ENCODE assay signal across 1 cellular context in genomic region chr2:99490088-99491065, GRCh38.
TF ChIP-seq lines count a peak whose summit lies in the region.

No MANE protein-coding gene starts in this region.

TF ChIP-seq in HepG2, 621 proteins besides CTCF, POLR2A, EP300 and RAD21 (continued from another document and continues in another):
- no peak for TF ChIP-seq GRHL1 (CRISPR knock-in tag; conservative IDR thresholded peaks at IDR 0.05)
- 0 out of 2 replicates have a peak, but pooled peaks have one; percentile 66 for TF ChIP-seq ZNF780A (CRISPR knock-in tag; IDR thresholded peaks at IDR 0.05)
- TF ChIP-seq ZNF609 (CRISPR knock-in tag; IDR thresholded peaks at IDR 0.05; ENCODE audit: borderline replicate concordance): peak; percentile 56; the same call in 1 of the 2 replicates
- TF ChIP-seq SMYD3 (CRISPR knock-in tag; IDR thresholded peaks at IDR 0.05): peak; percentile 18; the same call in 1 of the 2 replicates
- no peak for TF ChIP-seq ZNF569 (CRISPR knock-in tag; IDR thresholded peaks at IDR 0.05; ENCODE audit: borderline replicate concordance)
- peak; percentile 70 for TF ChIP-seq PITX1 (CRISPR knock-in tag; IDR thresholded peaks at IDR 0.05)
- no peak for TF ChIP-seq ZNF646 (CRISPR knock-in tag; IDR thresholded peaks at IDR 0.05)
- TF ChIP-seq FOXO1 (CRISPR knock-in tag; IDR thresholded peaks at IDR 0.05): peak; percentile 58; the same call in 1 of the 2 replicates
- peak; percentile 98 for TF ChIP-seq MYPOP (CRISPR knock-in tag; IDR thresholded peaks at IDR 0.05)
- TF ChIP-seq ZNF619 (CRISPR knock-in tag; IDR thresholded peaks at IDR 0.05): peak; percentile 72; the same call in 1 of the 2 replicates
- peak; percentile 90; the same call in 1 of the 2 replicates for TF ChIP-seq SAFB2 (CRISPR knock-in tag; IDR thresholded peaks at IDR 0.05; ENCODE audit: borderline replicate concordance, low read depth)
- TF ChIP-seq ZNF382 (CRISPR knock-in tag; IDR thresholded peaks at IDR 0.05; ENCODE audit: borderline replicate concordance): no peak
- TF ChIP-seq HNRNPUL1 (IDR thresholded peaks at IDR 0.05; ENCODE audit: low read depth, low read length): no peak
- TF ChIP-seq PREB (CRISPR knock-in tag; IDR thresholded peaks at IDR 0.05): no peak
- peak; percentile 58 for TF ChIP-seq NR2C2 (CRISPR knock-in tag; IDR thresholded peaks at IDR 0.05; ENCODE audit: borderline replicate concordance)
- 0 out of 2 replicates have a peak, but pooled peaks have one; percentile 57 for TF ChIP-seq ZBTB42 (CRISPR knock-in tag; IDR thresholded peaks at IDR 0.05)
- TF ChIP-seq ZFP36L2 (CRISPR knock-in tag; IDR thresholded peaks at IDR 0.05): no peak
- no peak; the same call in 1 of the 2 replicates for TF ChIP-seq ZNF441 (CRISPR knock-in tag; IDR thresholded peaks at IDR 0.05; ENCODE audit: borderline replicate concordance)
- no peak; the same call in 1 of the 2 replicates for TF ChIP-seq RFXAP (CRISPR knock-in tag; IDR thresholded peaks at IDR 0.05; ENCODE audit: borderline replicate concordance)
- TF ChIP-seq ATRX (CRISPR knock-in tag; IDR thresholded peaks at IDR 0.05; ENCODE audit: borderline replicate concordance): no peak
- TF ChIP-seq THAP11 (CRISPR knock-in tag; IDR thresholded peaks at IDR 0.05): peak; percentile 74
- no peak for TF ChIP-seq PRPF4 (IDR thresholded peaks at IDR 0.05; ENCODE audit: low read depth, low read length, poor library complexity, severe bottlenecking)
- TF ChIP-seq HDAC6 (IDR thresholded peaks at IDR 0.05; ENCODE audit: low read depth, low read length): no peak
- TF ChIP-seq ZNF468 (CRISPR knock-in tag; IDR thresholded peaks at IDR 0.05): 0 out of 2 replicates have a peak, but pooled peaks have one; percentile 15
- no peak for TF ChIP-seq FLYWCH1 (CRISPR knock-in tag; IDR thresholded peaks at IDR 0.05)
- TF ChIP-seq ZNF781 (CRISPR knock-in tag; IDR thresholded peaks at IDR 0.05; ENCODE audit: borderline replicate concordance, not compliant biosample characterization): no peak
- TF ChIP-seq PHF20 (CRISPR knock-in tag; IDR thresholded peaks at IDR 0.05): peak; percentile 65; the same call in 1 of the 2 replicates
- peak; percentile 30; the same call in 1 of the 2 replicates for TF ChIP-seq THAP8 (CRISPR knock-in tag; IDR thresholded peaks at IDR 0.05; ENCODE audit: borderline replicate concordance)
- no peak for TF ChIP-seq ZFP82 (CRISPR knock-in tag; IDR thresholded peaks at IDR 0.05; ENCODE audit: borderline replicate concordance)
- no peak; the same call in 1 of the 2 replicates for TF ChIP-seq JDP2 (CRISPR knock-in tag; IDR thresholded peaks at IDR 0.05; ENCODE audit: borderline replicate concordance)
- TF ChIP-seq GABPB1 (CRISPR knock-in tag; IDR thresholded peaks at IDR 0.05): peak; percentile 78; the same call in 1 of the 2 replicates
- TF ChIP-seq POGZ (CRISPR knock-in tag; IDR thresholded peaks at IDR 0.05): peak; percentile 83
- peak; percentile 94 for TF ChIP-seq HBP1 (CRISPR knock-in tag; IDR thresholded peaks at IDR 0.05; ENCODE audit: low read depth)
- no peak for TF ChIP-seq ZNF550 (CRISPR knock-in tag; IDR thresholded peaks at IDR 0.05; ENCODE audit: borderline replicate concordance)
- TF ChIP-seq ZZZ3 (CRISPR knock-in tag; IDR thresholded peaks at IDR 0.05; ENCODE audit: borderline replicate concordance): peak; percentile 34; the same call in 1 of the 2 replicates
- peak; percentile 9; the same call in 1 of the 2 replicates for TF ChIP-seq NFYB (CRISPR knock-in tag; IDR thresholded peaks at IDR 0.05)
- peak; percentile 96 for TF ChIP-seq ZIK1 (CRISPR knock-in tag; IDR thresholded peaks at IDR 0.05; ENCODE audit: borderline replicate concordance, low read depth)
- peak; percentile 76; the same call in 1 of the 2 replicates for TF ChIP-seq ZNF724P (CRISPR knock-in tag; IDR thresholded peaks at IDR 0.05; ENCODE audit: borderline replicate concordance)
- TF ChIP-seq TEAD2 (CRISPR knock-in tag; IDR thresholded peaks at IDR 0.05): no peak
- peak; percentile 41; the same call in 1 of the 2 replicates for TF ChIP-seq ESRRA (CRISPR knock-in tag; IDR thresholded peaks at IDR 0.05; ENCODE audit: low read depth)
- no peak for TF ChIP-seq SETDB1 (CRISPR knock-in tag; IDR thresholded peaks at IDR 0.05; ENCODE audit: borderline replicate concordance)
- TF ChIP-seq SP140L (CRISPR knock-in tag; IDR thresholded peaks at IDR 0.05; ENCODE audit: borderline replicate concordance): no peak
